ENCODE assay signal across 8 cellular contexts in genomic region chr10:129963831-129964501, GRCh38. TPM values are rescaled to one million over a fixed set of nuclear protein-coding genes. Genes with fewer than 3 reads are reported as not detected.
A peak's percentile ranks its signal among the peaks of the same experiment; 100 is the strongest.
DNase-seq lines count a peak whose midpoint lies in the region; ATAC-seq lines count a peak whose summit lies in the region.

TSS of gene EBF3 (minus strand) at chr10:129964274. CDS start at chr10:129963768, 506 bp downstream.

- peak within 1 kb of the TSS in 1 of 2 donors; percentile 50 for H3K27ac Mint-ChIP-seq in activated naive CD4-positive, alpha-beta T cell treated with anti-CD3 and anti-CD28 coated beads, Interleukin-2, amount 50 U/mL, for 72 hours

- H3K9me3 Mint-ChIP-seq in activated naive CD4-positive, alpha-beta T cell treated with anti-CD3 and anti-CD28 coated beads, Interleukin-2, amount 50 U/mL, for 72 hours = no peaks in the 10 kb centered on the region

- peaks cover 14 to 22% of the 10 kb centered on the region in 2 donors for H3K36me3 Mint-ChIP-seq in activated naive CD4-positive, alpha-beta T cell treated with anti-CD3 and anti-CD28 coated beads, Interleukin-2, amount 50 U/mL, for 72 hours

- DNase-seq in GM03348 (ENCODE audit: low spot score) (peak; percentile 95), NCI-H2171 treated with DMSO at 0.1 percent for 48 hours (lab: John Stamatoyannopoulos, UW) (peak; percentile 81), cardiac septum (ENCODE audit: low spot score) (peak; percentile 90), posterior vena cava (ENCODE audit: low spot score) (peak; percentile 94), cerebellar nuclear complex (lab: John Stamatoyannopoulos, UW) (no peak)
- peak in 1 of 2 donors; percentile 72 for DNase-seq in activated naive CD4-positive, alpha-beta T cell treated with anti-CD3 and anti-CD28 coated beads, Interleukin-2, amount 50 U/mL, for 72 hours (ENCODE audit: low spot score in 2 of 2)

- ATAC-seq in activated naive CD4-positive, alpha-beta T cell treated with anti-CD3 and anti-CD28 coated beads, Interleukin-2, amount 50 U/mL, for 72 hours = peak; percentile 31 to 85
- ATAC-seq in HG02798 (IDR thresholded peaks at IDR 0.05; ENCODE audit: poor library complexity, unreplicated experiment) (no peak), HG02571 (IDR thresholded peaks at IDR 0.05; ENCODE audit: unreplicated experiment) (no peak)

- intact Hi-C loops in cardiac septum (cut with DNase I) (no loop called here), posterior vena cava (cut with DNase I) (loop anchor here in 1 of 2 donors (10.0 kb wide), 1 partner anchor 499 kb away; the partner anchor contains the start of gene MGMT)

RNA-seq across cellular contexts. Expression of gene EBF3, which starts in this region (rescaled TPM):
- total RNA-seq in activated naive CD4-positive, alpha-beta T cell treated with anti-CD3 and anti-CD28 coated beads, Interleukin-2, amount 50 U/mL, for 72 hours = not detected
- total RNA-seq in cardiac septum (5.8 TPM), posterior vena cava (1 to 10 TPM; 8.7 to 9.1 TPM)

Comparison
In these comparisons a context has a peak if more than half of its experiments do, and no peak if none do; other contexts are left out.
1. Peak in ATAC-seq in activated naive CD4-positive, alpha-beta T cell treated with anti-CD3 and anti-CD28 coated beads, Interleukin-2, amount 50 U/mL, for 72 hours; RNA of the gene not detected or under 1 TPM.
2. DNase-seq: peak in GM03348 (single experiment), NCI-H2171 treated with DMSO at 0.1 percent for 48 hours (single experiment), cardiac septum (single experiment) and posterior vena cava (single experiment); none in cerebellar nuclear complex (0 of 2).